In the genomic region with DNA sequence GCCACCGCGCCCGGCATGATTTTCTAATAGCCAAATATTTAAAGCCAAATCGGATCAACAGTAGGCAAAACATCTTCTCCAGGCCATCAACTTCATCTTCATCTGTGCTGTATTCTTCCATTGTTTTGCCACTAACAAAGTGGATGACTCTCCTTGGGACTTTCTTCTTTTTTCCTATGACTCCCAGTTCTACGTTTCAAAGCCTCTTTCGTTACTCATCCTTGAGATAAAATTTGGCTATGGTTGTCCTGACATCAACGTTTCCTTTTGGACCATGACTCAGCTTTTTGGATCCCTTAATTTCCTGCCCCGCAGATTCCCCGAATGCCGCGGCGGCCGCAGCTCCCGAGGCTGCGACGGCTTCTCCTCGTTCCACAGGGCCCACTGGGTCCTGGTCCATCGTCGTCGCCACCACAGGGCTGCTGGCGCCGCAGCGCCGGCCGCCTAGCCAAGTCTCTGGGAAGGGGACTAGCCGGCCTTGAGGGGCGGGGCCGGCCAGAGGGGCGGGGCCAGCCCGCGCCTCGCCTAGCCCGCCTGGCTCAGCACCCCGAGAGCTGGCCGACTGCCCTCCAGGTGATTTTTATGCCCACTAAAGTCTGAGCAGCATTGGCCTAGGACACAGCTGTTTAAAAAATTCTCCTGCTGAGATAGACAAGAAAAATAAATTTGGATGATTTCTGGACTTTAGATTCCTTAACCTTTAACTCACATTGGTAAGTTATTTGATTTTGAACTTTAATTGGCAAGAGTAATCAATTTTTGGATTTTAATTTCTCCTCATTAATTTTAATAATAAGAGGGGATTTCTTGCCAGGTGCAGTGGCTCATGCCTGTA, we compare ENCODE assay signal across 1 cellular context.
TF ChIP-seq lines count a peak whose summit lies in the region.

No MANE protein-coding gene starts in this region.

TF ChIP-seq in K562, 482 proteins besides CTCF, POLR2A, EP300 and RAD21 (continued from another document and continues in another):
- TF ChIP-seq, protein P1, sequence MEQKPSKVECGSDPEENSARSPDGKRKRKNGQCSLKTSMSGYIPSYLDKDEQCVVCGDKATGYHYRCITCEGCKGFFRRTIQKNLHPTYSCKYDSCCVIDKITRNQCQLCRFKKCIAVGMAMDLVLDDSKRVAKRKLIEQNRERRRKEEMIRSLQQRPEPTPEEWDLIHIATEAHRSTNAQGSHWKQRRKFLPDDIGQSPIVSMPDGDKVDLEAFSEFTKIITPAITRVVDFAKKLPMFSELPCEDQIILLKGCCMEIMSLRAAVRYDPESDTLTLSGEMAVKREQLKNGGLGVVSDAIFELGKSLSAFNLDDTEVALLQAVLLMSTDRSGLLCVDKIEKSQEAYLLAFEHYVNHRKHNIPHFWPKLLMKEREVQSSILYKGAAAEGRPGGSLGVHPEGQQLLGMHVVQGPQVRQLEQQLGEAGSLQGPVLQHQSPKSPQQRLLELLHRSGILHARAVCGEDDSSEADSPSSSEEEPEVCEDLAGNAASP (IDR thresholded peaks at IDR 0.05), result no peak
- TF ChIP-seq ZNF212 (CRISPR knock-in tag; IDR thresholded peaks at IDR 0.05) (peak; percentile 74; the same call in 1 of the 2 replicates), RNF2 (IDR thresholded peaks at IDR 0.05) (no peak), NELFE (IDR thresholded peaks at IDR 0.05; ENCODE audit: insufficient read depth, insufficient read length) (no peak), KDM2B (CRISPR knock-in tag; IDR thresholded peaks at IDR 0.05) (no peak), PHTF2 (CRISPR knock-in tag; IDR thresholded peaks at IDR 0.05) (no peak), RBM17 (IDR thresholded peaks at IDR 0.05; ENCODE audit: borderline replicate concordance, low read depth, low read length) (no peak), ZNF354B (CRISPR knock-in tag; IDR thresholded peaks at IDR 0.05) (peak; percentile 60; the same call in 1 of the 2 replicates), ZNF780A (CRISPR knock-in tag; IDR thresholded peaks at IDR 0.05) (no peak), ZNF175 (CRISPR knock-in tag; IDR thresholded peaks at IDR 0.05; ENCODE audit: low read depth) (peak; percentile 18; the same call in 1 of the 2 replicates), BRD9 (IDR thresholded peaks at IDR 0.05; ENCODE audit: low read depth, partially characterized antibody) (peak; percentile 56), ZFP30 (CRISPR knock-in tag; IDR thresholded peaks at IDR 0.05; ENCODE audit: borderline replicate concordance) (0 out of 2 replicates have a peak, but pooled peaks have one; percentile 10), SMAD3 (CRISPR knock-in tag; conservative IDR thresholded peaks at IDR 0.05) (peak; percentile 87; the same call in 1 of the 2 replicates), XRCC5 (IDR thresholded peaks at IDR 0.05; ENCODE audit: low read depth, low read length) (no peak), PURB (CRISPR knock-in tag; IDR thresholded peaks at IDR 0.05; ENCODE audit: low read depth) (no peak), MEF2D (tag; conservative IDR thresholded peaks at IDR 0.05; ENCODE audit: low read depth) (no peak)
- TF ChIP-seq, protein P2, sequence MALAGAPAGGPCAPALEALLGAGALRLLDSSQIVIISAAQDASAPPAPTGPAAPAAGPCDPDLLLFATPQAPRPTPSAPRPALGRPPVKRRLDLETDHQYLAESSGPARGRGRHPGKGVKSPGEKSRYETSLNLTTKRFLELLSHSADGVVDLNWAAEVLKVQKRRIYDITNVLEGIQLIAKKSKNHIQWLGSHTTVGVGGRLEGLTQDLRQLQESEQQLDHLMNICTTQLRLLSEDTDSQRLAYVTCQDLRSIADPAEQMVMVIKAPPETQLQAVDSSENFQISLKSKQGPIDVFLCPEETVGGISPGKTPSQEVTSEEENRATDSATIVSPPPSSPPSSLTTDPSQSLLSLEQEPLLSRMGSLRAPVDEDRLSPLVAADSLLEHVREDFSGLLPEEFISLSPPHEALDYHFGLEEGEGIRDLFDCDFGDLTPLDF (CRISPR knock-in tag; IDR thresholded peaks at IDR 0.05), result peak; percentile 35; the same call in 1 of the 2 replicates
- TF ChIP-seq, protein P3, sequence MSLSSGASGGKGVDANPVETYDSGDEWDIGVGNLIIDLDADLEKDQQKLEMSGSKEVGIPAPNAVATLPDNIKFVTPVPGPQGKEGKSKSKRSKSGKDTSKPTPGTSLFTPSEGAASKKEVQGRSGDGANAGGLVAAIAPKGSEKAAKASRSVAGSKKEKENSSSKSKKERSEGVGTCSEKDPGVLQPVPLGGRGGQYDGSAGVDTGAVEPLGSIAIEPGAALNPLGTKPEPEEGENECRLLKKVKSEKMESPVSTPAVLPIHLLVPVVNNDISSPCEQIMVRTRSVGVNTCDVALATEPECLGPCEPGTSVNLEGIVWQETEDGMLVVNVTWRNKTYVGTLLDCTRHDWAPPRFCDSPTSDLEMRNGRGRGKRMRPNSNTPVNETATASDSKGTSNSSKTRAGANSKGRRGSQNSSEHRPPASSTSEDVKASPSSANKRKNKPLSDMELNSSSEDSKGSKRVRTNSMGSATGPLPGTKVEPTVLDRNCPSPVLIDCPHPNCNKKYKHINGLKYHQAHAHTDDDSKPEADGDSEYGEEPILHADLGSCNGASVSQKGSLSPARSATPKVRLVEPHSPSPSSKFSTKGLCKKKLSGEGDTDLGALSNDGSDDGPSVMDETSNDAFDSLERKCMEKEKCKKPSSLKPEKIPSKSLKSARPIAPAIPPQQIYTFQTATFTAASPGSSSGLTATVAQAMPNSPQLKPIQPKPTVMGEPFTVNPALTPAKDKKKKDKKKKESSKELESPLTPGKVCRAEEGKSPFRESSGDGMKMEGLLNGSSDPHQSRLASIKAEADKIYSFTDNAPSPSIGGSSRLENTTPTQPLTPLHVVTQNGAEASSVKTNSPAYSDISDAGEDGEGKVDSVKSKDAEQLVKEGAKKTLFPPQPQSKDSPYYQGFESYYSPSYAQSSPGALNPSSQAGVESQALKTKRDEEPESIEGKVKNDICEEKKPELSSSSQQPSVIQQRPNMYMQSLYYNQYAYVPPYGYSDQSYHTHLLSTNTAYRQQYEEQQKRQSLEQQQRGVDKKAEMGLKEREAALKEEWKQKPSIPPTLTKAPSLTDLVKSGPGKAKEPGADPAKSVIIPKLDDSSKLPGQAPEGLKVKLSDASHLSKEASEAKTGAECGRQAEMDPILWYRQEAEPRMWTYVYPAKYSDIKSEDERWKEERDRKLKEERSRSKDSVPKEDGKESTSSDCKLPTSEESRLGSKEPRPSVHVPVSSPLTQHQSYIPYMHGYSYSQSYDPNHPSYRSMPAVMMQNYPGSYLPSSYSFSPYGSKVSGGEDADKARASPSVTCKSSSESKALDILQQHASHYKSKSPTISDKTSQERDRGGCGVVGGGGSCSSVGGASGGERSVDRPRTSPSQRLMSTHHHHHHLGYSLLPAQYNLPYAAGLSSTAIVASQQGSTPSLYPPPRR (CRISPR knock-in tag; IDR thresholded peaks at IDR 0.05; ENCODE audit: borderline replicate concordance), result no peak
- TF ChIP-seq, protein P4, sequence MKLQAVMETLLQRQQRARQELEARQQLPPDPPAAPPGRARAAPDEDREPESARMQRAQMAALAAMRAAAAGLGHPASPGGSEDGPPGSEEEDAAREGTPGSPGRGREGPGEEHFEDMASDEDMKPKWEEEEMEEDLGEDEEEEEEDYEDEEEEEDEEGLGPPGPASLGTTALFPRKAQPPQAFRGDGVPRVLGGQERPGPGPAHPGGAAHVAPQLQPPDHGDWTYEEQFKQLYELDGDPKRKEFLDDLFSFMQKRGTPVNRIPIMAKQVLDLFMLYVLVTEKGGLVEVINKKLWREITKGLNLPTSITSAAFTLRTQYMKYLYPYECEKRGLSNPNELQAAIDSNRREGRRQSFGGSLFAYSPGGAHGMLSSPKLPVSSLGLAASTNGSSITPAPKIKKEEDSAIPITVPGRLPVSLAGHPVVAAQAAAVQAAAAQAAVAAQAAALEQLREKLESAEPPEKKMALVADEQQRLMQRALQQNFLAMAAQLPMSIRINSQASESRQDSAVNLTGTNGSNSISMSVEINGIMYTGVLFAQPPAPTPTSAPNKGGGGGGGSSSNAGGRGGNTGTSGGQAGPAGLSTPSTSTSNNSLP (IDR thresholded peaks at IDR 0.05; ENCODE audit: borderline replicate concordance, low read depth, low read length), result no peak
- TF ChIP-seq, protein P5, sequence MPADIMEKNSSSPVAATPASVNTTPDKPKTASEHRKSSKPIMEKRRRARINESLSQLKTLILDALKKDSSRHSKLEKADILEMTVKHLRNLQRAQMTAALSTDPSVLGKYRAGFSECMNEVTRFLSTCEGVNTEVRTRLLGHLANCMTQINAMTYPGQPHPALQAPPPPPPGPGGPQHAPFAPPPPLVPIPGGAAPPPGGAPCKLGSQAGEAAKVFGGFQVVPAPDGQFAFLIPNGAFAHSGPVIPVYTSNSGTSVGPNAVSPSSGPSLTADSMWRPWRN (IDR thresholded peaks at IDR 0.05; ENCODE audit: low read depth), result no peak
- TF ChIP-seq, protein P6, sequence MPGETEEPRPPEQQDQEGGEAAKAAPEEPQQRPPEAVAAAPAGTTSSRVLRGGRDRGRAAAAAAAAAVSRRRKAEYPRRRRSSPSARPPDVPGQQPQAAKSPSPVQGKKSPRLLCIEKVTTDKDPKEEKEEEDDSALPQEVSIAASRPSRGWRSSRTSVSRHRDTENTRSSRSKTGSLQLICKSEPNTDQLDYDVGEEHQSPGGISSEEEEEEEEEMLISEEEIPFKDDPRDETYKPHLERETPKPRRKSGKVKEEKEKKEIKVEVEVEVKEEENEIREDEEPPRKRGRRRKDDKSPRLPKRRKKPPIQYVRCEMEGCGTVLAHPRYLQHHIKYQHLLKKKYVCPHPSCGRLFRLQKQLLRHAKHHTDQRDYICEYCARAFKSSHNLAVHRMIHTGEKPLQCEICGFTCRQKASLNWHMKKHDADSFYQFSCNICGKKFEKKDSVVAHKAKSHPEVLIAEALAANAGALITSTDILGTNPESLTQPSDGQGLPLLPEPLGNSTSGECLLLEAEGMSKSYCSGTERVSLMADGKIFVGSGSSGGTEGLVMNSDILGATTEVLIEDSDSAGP (CRISPR knock-in tag; IDR thresholded peaks at IDR 0.05), result no peak
- TF ChIP-seq, protein P7, sequence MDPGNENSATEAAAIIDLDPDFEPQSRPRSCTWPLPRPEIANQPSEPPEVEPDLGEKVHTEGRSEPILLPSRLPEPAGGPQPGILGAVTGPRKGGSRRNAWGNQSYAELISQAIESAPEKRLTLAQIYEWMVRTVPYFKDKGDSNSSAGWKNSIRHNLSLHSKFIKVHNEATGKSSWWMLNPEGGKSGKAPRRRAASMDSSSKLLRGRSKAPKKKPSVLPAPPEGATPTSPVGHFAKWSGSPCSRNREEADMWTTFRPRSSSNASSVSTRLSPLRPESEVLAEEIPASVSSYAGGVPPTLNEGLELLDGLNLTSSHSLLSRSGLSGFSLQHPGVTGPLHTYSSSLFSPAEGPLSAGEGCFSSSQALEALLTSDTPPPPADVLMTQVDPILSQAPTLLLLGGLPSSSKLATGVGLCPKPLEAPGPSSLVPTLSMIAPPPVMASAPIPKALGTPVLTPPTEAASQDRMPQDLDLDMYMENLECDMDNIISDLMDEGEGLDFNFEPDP (CRISPR knock-in tag; IDR thresholded peaks at IDR 0.05), result no peak
- TF ChIP-seq, protein P8, sequence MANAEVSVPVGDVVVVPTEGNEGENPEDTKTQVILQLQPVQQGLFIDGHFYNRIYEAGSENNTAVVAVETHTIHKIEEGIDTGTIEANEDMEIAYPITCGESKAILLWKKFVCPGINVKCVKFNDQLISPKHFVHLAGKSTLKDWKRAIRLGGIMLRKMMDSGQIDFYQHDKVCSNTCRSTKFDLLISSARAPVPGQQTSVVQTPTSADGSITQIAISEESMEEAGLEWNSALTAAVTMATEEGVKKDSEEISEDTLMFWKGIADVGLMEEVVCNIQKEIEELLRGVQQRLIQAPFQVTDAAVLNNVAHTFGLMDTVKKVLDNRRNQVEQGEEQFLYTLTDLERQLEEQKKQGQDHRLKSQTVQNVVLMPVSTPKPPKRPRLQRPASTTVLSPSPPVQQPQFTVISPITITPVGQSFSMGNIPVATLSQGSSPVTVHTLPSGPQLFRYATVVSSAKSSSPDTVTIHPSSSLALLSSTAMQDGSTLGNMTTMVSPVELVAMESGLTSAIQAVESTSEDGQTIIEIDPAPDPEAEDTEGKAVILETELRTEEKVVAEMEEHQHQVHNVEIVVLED (CRISPR knock-in tag; IDR thresholded peaks at IDR 0.05), result peak; percentile 49
- TF ChIP-seq, protein P9, sequence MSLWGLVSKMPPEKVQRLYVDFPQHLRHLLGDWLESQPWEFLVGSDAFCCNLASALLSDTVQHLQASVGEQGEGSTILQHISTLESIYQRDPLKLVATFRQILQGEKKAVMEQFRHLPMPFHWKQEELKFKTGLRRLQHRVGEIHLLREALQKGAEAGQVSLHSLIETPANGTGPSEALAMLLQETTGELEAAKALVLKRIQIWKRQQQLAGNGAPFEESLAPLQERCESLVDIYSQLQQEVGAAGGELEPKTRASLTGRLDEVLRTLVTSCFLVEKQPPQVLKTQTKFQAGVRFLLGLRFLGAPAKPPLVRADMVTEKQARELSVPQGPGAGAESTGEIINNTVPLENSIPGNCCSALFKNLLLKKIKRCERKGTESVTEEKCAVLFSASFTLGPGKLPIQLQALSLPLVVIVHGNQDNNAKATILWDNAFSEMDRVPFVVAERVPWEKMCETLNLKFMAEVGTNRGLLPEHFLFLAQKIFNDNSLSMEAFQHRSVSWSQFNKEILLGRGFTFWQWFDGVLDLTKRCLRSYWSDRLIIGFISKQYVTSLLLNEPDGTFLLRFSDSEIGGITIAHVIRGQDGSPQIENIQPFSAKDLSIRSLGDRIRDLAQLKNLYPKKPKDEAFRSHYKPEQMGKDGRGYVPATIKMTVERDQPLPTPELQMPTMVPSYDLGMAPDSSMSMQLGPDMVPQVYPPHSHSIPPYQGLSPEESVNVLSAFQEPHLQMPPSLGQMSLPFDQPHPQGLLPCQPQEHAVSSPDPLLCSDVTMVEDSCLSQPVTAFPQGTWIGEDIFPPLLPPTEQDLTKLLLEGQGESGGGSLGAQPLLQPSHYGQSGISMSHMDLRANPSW (CRISPR knock-in tag; IDR thresholded peaks at IDR 0.05), result no peak; the same call in 1 of the 2 replicates
- TF ChIP-seq, protein P10, sequence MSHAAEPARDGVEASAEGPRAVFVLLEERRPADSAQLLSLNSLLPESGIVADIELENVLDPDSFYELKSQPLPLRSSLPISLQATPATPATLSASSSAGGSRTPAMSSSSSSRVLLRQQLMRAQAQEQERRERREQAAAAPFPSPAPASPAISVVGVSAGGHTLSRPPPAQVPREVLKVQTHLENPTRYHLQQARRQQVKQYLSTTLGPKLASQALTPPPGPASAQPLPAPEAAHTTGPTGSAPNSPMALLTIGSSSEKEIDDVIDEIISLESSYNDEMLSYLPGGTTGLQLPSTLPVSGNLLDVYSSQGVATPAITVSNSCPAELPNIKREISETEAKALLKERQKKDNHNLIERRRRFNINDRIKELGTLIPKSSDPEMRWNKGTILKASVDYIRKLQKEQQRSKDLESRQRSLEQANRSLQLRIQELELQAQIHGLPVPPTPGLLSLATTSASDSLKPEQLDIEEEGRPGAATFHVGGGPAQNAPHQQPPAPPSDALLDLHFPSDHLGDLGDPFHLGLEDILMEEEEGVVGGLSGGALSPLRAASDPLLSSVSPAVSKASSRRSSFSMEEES (CRISPR knock-in tag; IDR thresholded peaks at IDR 0.05), result no peak; the same call in 1 of the 2 replicates
- TF ChIP-seq, protein P11, sequence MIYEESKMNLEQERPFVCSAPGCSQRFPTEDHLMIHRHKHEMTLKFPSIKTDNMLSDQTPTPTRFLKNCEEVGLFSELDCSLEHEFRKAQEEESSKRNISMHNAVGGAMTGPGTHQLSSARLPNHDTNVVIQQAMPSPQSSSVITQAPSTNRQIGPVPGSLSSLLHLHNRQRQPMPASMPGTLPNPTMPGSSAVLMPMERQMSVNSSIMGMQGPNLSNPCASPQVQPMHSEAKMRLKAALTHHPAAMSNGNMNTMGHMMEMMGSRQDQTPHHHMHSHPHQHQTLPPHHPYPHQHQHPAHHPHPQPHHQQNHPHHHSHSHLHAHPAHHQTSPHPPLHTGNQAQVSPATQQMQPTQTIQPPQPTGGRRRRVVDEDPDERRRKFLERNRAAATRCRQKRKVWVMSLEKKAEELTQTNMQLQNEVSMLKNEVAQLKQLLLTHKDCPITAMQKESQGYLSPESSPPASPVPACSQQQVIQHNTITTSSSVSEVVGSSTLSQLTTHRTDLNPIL (CRISPR knock-in tag; IDR thresholded peaks at IDR 0.05), result no peak
- TF ChIP-seq, protein P12, sequence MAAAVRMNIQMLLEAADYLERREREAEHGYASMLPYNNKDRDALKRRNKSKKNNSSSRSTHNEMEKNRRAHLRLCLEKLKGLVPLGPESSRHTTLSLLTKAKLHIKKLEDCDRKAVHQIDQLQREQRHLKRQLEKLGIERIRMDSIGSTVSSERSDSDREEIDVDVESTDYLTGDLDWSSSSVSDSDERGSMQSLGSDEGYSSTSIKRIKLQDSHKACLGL (CRISPR knock-in tag; IDR thresholded peaks at IDR 0.05; ENCODE audit: borderline replicate concordance, poor library complexity, severe bottlenecking), result no peak
